16 cellular contexts compared by ENCODE assay signal in the genomic region with DNA sequence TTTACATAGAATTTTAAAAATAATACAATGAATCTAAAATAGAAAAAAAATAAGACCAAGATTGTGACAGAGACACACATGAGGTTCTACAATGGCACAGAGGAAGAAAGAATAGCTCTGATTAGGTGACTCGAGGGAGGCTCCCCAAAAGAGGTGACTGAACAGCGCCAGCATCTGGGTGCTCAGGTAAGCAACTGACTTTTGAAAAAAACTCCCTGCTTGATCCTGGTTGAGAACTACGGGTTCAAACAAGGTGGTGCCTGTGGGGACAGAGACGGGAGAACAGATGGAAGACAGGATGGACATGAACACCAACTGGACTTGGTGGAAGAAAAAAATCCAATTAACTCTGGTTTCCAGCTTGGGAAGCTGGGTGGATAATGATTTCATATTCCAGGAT. TPM values are rescaled to one million over a fixed set of nuclear protein-coding genes. Genes with fewer than 3 reads are reported as not detected.
DNase-seq lines count a peak whose midpoint lies in the region; ATAC-seq and TF ChIP-seq lines count a peak whose summit lies in the region.
"Had no signal": no experiment of that assay in that cellular context is flagged by ENCODE, and none has a peak within 500 bp of the region (broad histone marks: within the 10 kb centered on the region; RNA-seq: fewer than 3 reads in every experiment).

No MANE protein-coding gene starts in this region.

- H3K27ac ChIP-seq in HCT116 (ENCODE audit: low read depth, low read length), result no peak overlapping the region

- no peak overlapping the region for H3K4me3 ChIP-seq in HCT116 (replicated peaks in 1 of 2; ENCODE audit: low read depth in 1 of 2, low read length in 2 of 2)
- H3K4me3 ChIP-seq: K562 had no signal

- H3K4me1 Mint-ChIP-seq in natural killer cell treated with Interleukin-12 subunit alpha and Interleukin-12 subunit beta and Interleukin-15 and Interleukin-18, amount 100 ng/mL, for 72 hours (ENCODE audit: low read depth in 2 of 2), result peaks cover 25 to 39% of the 10 kb centered on the region in 2 donors
- H3K4me1 Mint-ChIP-seq in natural killer cell, result peaks cover 12 to 14% of the 10 kb centered on the region in 2 donors
- H3K4me1 Mint-ChIP-seq in activated B cell treated with CpG ODN at 0.5 μM for 24 hours, result peaks cover 31% of the 10 kb centered on the region
- H3K4me1 Mint-ChIP-seq in stimulated activated naive B cell treated with anti-CD40 and anti-IgM and Interleukin-4, amounts not matched to agents 10 μg/mL and 1 μg/mL and 100 μg/mL, for 72 hours, result peaks cover 46 to 60% of the 10 kb centered on the region in 2 donors

- RAD21 ChIA-PET in HCT116 (lab: Charles Lee; ENCODE audit: low non-redundant PET in 1 of 2, low total read pairs in 2 of 2, uncharacterized antibody in 2 of 2, unreplicated experiment in 2 of 2), result no interaction called here

- no peak for DNase-seq in natural killer cell treated with Interleukin-12 subunit alpha and Interleukin-12 subunit beta and Interleukin-15 and Interleukin-18, amount 100 ng/mL, for 72 hours (ENCODE audit: low spot score)
- no peak for DNase-seq in natural killer cell
- no peak for DNase-seq in HCT116 (ENCODE audit: low read depth, low spot score)
- DNase-seq in activated B cell treated with CpG ODN at 0.5 μM for 24 hours, result no peak
- DNase-seq in stimulated activated naive B cell treated with anti-CD40 and anti-IgM and Interleukin-4, amounts not matched to agents 10 μg/mL and 1 μg/mL and 100 μg/mL, for 72 hours, result no peak
- no peak for DNase-seq in hepatic stellate cell (ENCODE audit: low spot score)
- DNase-seq in NCI-H1436 treated with DMSO at 0.1 percent for 48 hours (lab: John Stamatoyannopoulos, UW), result no peak
- DNase-seq: ACHN, COR-L47, GF-D8, GOT3, NCI-H187 treated with DMSO at 0.1 percent for 48 hours, NCI-H2171, NCI-H446 treated with DMSO at 0.1 percent for 48 hours had no signal

- no peak overlapping the region for H3K4me2 ChIP-seq in HCT116 (ENCODE audit: low read length)

- H2AFZ ChIP-seq in HCT116 (ENCODE audit: low read depth, low read length, poor library complexity, severe bottlenecking), result no peak overlapping the region

- no peak for TF ChIP-seq POLR2A in HCT116 (IDR thresholded peaks at IDR 0.05; ENCODE audit: borderline replicate concordance, extremely low read depth, insufficient read depth, insufficient read length)

- no peak for TF ChIP-seq CTCF in natural killer cell (IDR thresholded peaks at IDR 0.05)
- TF ChIP-seq CTCF in HCT116 (IDR thresholded peaks at IDR 0.05 in 2 of 3, conservative IDR thresholded peaks at IDR 0.05 in 1 of 3; ENCODE audit: borderline replicate concordance in 1 of 3, insufficient read depth in 1 of 3, low read depth in 2 of 3, low read length in 2 of 3), result no peak
- TF ChIP-seq CTCF in activated B cell treated with CpG ODN at 0.5 μM for 24 hours (IDR thresholded peaks at IDR 0.05), result no peak

- POLR2A ChIA-PET in HCT116 (lab: Charles Lee) (no interaction called here), activated B cell treated with CpG ODN at 0.5 μM for 24 hours (lab: Charles Lee) (interaction anchor here (0.8 kb wide), 1 partner anchor 24 kb away, joined by 3 read pairs; no protein-coding TSS in a partner anchor)

- no peaks in the 10 kb centered on the region for H4K20me1 ChIP-seq in HCT116 (ENCODE audit: insufficient read depth)

- H3K27me3 ChIP-seq in HCT116 (ENCODE audit: insufficient read depth, low read length), result no peaks in the 10 kb centered on the region

- H3K9me3 ChIP-seq in HCT116 (ENCODE audit: control insufficient read depth in 1 of 2, insufficient read depth in 1 of 2, low read depth in 1 of 2, low read length in 2 of 2), result no peaks in the 10 kb centered on the region

- no peaks in the 10 kb centered on the region for H3K36me3 Mint-ChIP-seq in natural killer cell treated with Interleukin-12 subunit alpha and Interleukin-12 subunit beta and Interleukin-15 and Interleukin-18, amount 100 ng/mL, for 72 hours
- H3K36me3 Mint-ChIP-seq in natural killer cell (no peaks in the 10 kb centered on the region), activated B cell treated with CpG ODN at 0.5 μM for 24 hours (ENCODE audit: low read depth) (no peaks in the 10 kb centered on the region)
- peaks cover 3 to 5% of the 10 kb centered on the region in 2 donors for H3K36me3 Mint-ChIP-seq in stimulated activated naive B cell treated with anti-CD40 and anti-IgM and Interleukin-4, amounts not matched to agents 10 μg/mL and 1 μg/mL and 100 μg/mL, for 72 hours

- peaks cover 13 to 36% of the 10 kb centered on the region in 2 donors for H3K27me3 Mint-ChIP-seq in natural killer cell treated with Interleukin-12 subunit alpha and Interleukin-12 subunit beta and Interleukin-15 and Interleukin-18, amount 100 ng/mL, for 72 hours
- H3K27me3 Mint-ChIP-seq in natural killer cell (ENCODE audit: low read depth in 2 of 2) (peaks cover 26 to 55% of the 10 kb centered on the region in 2 donors), activated B cell treated with CpG ODN at 0.5 μM for 24 hours (peaks cover 4% of the 10 kb centered on the region)
- H3K27me3 Mint-ChIP-seq in stimulated activated naive B cell treated with anti-CD40 and anti-IgM and Interleukin-4, amounts not matched to agents 10 μg/mL and 1 μg/mL and 100 μg/mL, for 72 hours, result peaks cover 0 to 6% of the 10 kb centered on the region in 2 donors

- peak; percentile 5; the same call in 1 of the 2 replicates for TF ChIP-seq RAD21 in HCT116 (IDR thresholded peaks at IDR 0.05; ENCODE audit: low read depth)

- H3K36me3 ChIP-seq in HCT116 (ENCODE audit: control insufficient read depth in 1 of 2, insufficient read depth in 2 of 2, low read length in 2 of 2), result no peaks in the 10 kb centered on the region

- H3K27ac Mint-ChIP-seq in natural killer cell treated with Interleukin-12 subunit alpha and Interleukin-12 subunit beta and Interleukin-15 and Interleukin-18, amount 100 ng/mL, for 72 hours, result peak overlapping the region; percentile 56 to 58
- H3K27ac Mint-ChIP-seq in natural killer cell (no peak overlapping the region), activated B cell treated with CpG ODN at 0.5 μM for 24 hours (peak overlapping the region; percentile 35)
- peak overlapping the region; percentile 93 for H3K27ac Mint-ChIP-seq in stimulated activated naive B cell treated with anti-CD40 and anti-IgM and Interleukin-4, amounts not matched to agents 10 μg/mL and 1 μg/mL and 100 μg/mL, for 72 hours

- no peak for ATAC-seq in natural killer cell treated with Interleukin-12 subunit alpha and Interleukin-12 subunit beta and Interleukin-15 and Interleukin-18, amount 100 ng/mL, for 72 hours
- ATAC-seq in natural killer cell (no peak), HCT116 (no peak), activated B cell treated with CpG ODN at 0.5 μM for 24 hours (ENCODE audit: low read depth) (no peak)
- ATAC-seq in stimulated activated naive B cell treated with anti-CD40 and anti-IgM and Interleukin-4, amounts not matched to agents 10 μg/mL and 1 μg/mL and 100 μg/mL, for 72 hours (replicated peaks), result no peak
- ATAC-seq: Panc1 had no signal

- intact Hi-C loops in natural killer cell (cut with micrococcal nuclease), result no loop called here
- intact Hi-C loops in HCT116 (cut with micrococcal nuclease), result no loop called here
- intact Hi-C loops in activated B cell treated with CpG ODN at 0.5 μM for 24 hours (cut with micrococcal nuclease), result no loop called here

- no TSS peak for BruUV-seq in HCT116 (replicated peaks; lab: Mats Ljungman, UMichigan)

- no peaks in the 10 kb centered on the region for H3K9me3 Mint-ChIP-seq in natural killer cell treated with Interleukin-12 subunit alpha and Interleukin-12 subunit beta and Interleukin-15 and Interleukin-18, amount 100 ng/mL, for 72 hours
- H3K9me3 Mint-ChIP-seq in natural killer cell, result no peaks in the 10 kb centered on the region
- no peaks in the 10 kb centered on the region for H3K9me3 Mint-ChIP-seq in activated B cell treated with CpG ODN at 0.5 μM for 24 hours
- peaks cover 0 to 2% of the 10 kb centered on the region in 2 donors for H3K9me3 Mint-ChIP-seq in stimulated activated naive B cell treated with anti-CD40 and anti-IgM and Interleukin-4, amounts not matched to agents 10 μg/mL and 1 μg/mL and 100 μg/mL, for 72 hours

- CTCF ChIA-PET in HCT116 (lab: Charles Lee), result interaction anchor here (0.7 to 1.9 kb wide), 3 partner anchors 12 to 221 kb away, joined by 4 to 6 read pairs (median 4); no protein-coding TSS in a partner anchor
- CTCF ChIA-PET in activated B cell treated with CpG ODN at 0.5 μM for 24 hours (lab: Charles Lee), result interaction anchor here (1.0 to 2.0 kb wide), 2 partner anchors 12 to 105 kb away, joined by 3 to 11 read pairs; no protein-coding TSS in a partner anchor

- no peak overlapping the region for H3K9ac ChIP-seq in HCT116 (ENCODE audit: low read length)

- H3K4me1 ChIP-seq in HCT116 (ENCODE audit: control insufficient read depth in 1 of 2, insufficient read depth in 2 of 2, low read length in 2 of 2), result no peaks in the 10 kb centered on the region

- H3K4me3 Mint-ChIP-seq in natural killer cell treated with Interleukin-12 subunit alpha and Interleukin-12 subunit beta and Interleukin-15 and Interleukin-18, amount 100 ng/mL, for 72 hours, result no peak overlapping the region
- no peak overlapping the region for H3K4me3 Mint-ChIP-seq in natural killer cell
- no peak overlapping the region for H3K4me3 Mint-ChIP-seq in activated B cell treated with CpG ODN at 0.5 μM for 24 hours
- H3K4me3 Mint-ChIP-seq in stimulated activated naive B cell treated with anti-CD40 and anti-IgM and Interleukin-4, amounts not matched to agents 10 μg/mL and 1 μg/mL and 100 μg/mL, for 72 hours, result peak overlapping the region in 1 of 2 donors; percentile 48

- no peaks in the 10 kb centered on the region for H3K9me2 ChIP-seq in HCT116 (ENCODE audit: insufficient read depth)

- no peaks in the 10 kb centered on the region for H3K79me2 ChIP-seq in HCT116 (ENCODE audit: insufficient read depth, low read length)

TF ChIP-seq in HCT116, 20 proteins besides CTCF, POLR2A, EP300 and RAD21 (continues in another document):
- TF ChIP-seq FOSL1 (IDR thresholded peaks at IDR 0.05; ENCODE audit: low read depth), result no peak
- no peak for TF ChIP-seq TCF7L2 (IDR thresholded peaks at IDR 0.05; ENCODE audit: borderline replicate concordance, extremely low read depth, insufficient read depth, insufficient read length)
- no peak for TF ChIP-seq POLR2AphosphoS5 (IDR thresholded peaks at IDR 0.05; ENCODE audit: low read depth, low read length)
- TF ChIP-seq ZNF274 (IDR thresholded peaks at IDR 0.05; ENCODE audit: low read depth, low read length), result no peak
- no peak for TF ChIP-seq ZFX (IDR thresholded peaks at IDR 0.05)
- no peak for TF ChIP-seq ELF1 (IDR thresholded peaks at IDR 0.05; ENCODE audit: borderline replicate concordance, low read depth)
- no peak for TF ChIP-seq SRF (IDR thresholded peaks at IDR 0.05; ENCODE audit: low read depth)

RNA-seq across cellular contexts. Expression of a gene that starts 22.5 kb away (rescaled TPM):
- 100 to 1,000 TPM in 1 of 2 donors, 10 to 100 TPM in 1; 46.6 to 137 TPM for total RNA-seq in natural killer cell treated with Interleukin-12 subunit alpha and Interleukin-12 subunit beta and Interleukin-15 and Interleukin-18, amount 100 ng/mL, for 72 hours
- 1 to 10 TPM in 2 of 3 donors, under 1 TPM in 1; 0.25 to 3.6 (median 1.2) TPM for total RNA-seq in natural killer cell
- total RNA-seq in HCT116 (2021; ENCODE audit: unreplicated experiment), result 4.8 TPM
- 3.1 and 4.0 TPM in 2 replicates for polyA plus RNA-seq in HCT116 (2012)
- total RNA-seq in activated B cell treated with CpG ODN at 0.5 μM for 24 hours, result 23.5 and 25.2 TPM in 2 replicates

Comparison
In these comparisons a context has a peak if more than half of its experiments do, and no peak if none do; other contexts are left out.
1. H3K27ac Mint-ChIP-seq: peak in natural killer cell treated with Interleukin-12 subunit alpha and Interleukin-12 subunit beta and Interleukin-15 and Interleukin-18, amount 100 ng/mL, for 72 hours (2 of 2), activated B cell treated with CpG ODN at 0.5 μM for 24 hours (single experiment) and stimulated activated naive B cell treated with anti-CD40 and anti-IgM and Interleukin-4, amounts not matched to agents 10 μg/mL and 1 μg/mL and 100 μg/mL, for 72 hours (single experiment); none in natural killer cell (0 of 2).